11 cellular contexts compared by ENCODE assay signal in genomic region chr1:169113613-169114119, GRCh38. TPM values are rescaled to one million over a fixed set of nuclear protein-coding genes. Genes with fewer than 3 reads are reported as not detected.
DNase-seq lines count a peak whose midpoint lies in the region; ATAC-seq, FAIRE-seq and TF ChIP-seq lines count a peak whose summit lies in the region.
"Had no signal": no experiment of that assay in that cellular context is flagged by ENCODE, and none has a peak within 500 bp of the region (broad histone marks: within the 10 kb centered on the region; RNA-seq: fewer than 3 reads in every experiment).

No MANE protein-coding gene starts in this region.

- H3K36me3 Mint-ChIP-seq in astrocyte (ENCODE audit: low read depth, unreplicated experiment): peaks cover 19% of the 10 kb centered on the region
- H3K36me3 Mint-ChIP-seq in stimulated activated memory B cell treated with anti-CD40 and anti-IgM and Interleukin-4, amounts not matched to agents 10 μg/mL and 1 μg/mL and 100 μg/mL, for 72 hours: peaks cover 6% of the 10 kb centered on the region

- no peak overlapping the region for H2AFZ ChIP-seq in astrocyte (ENCODE audit: low read depth, low read length)

- ATAC-seq in HG02798 (IDR thresholded peaks at IDR 0.05; ENCODE audit: poor library complexity, unreplicated experiment): peak; percentile 50
- ATAC-seq in stimulated activated memory B cell treated with anti-CD40 and anti-IgM and Interleukin-4, amounts not matched to agents 10 μg/mL and 1 μg/mL and 100 μg/mL, for 72 hours: no peak
- ATAC-seq in HG03108 (IDR thresholded peaks at IDR 0.05; ENCODE audit: unreplicated experiment): no peak
- ATAC-seq in GM18520 (IDR thresholded peaks at IDR 0.05; ENCODE audit: unreplicated experiment): no peak
- ATAC-seq: stimulated activated effector memory CD8-positive, alpha-beta T cell treated with anti-CD3 and anti-CD28 coated beads, Interleukin-12 subunit alpha, Interleukin-12 subunit beta, amount 100 ng/mL, for 72 hours had no signal

- H3K4me1 Mint-ChIP-seq in astrocyte (ENCODE audit: low read depth, unreplicated experiment): peaks cover 73% of the 10 kb centered on the region
- peaks cover 37% of the 10 kb centered on the region for H3K4me1 Mint-ChIP-seq in stimulated activated memory B cell treated with anti-CD40 and anti-IgM and Interleukin-4, amounts not matched to agents 10 μg/mL and 1 μg/mL and 100 μg/mL, for 72 hours

- no peak for TF ChIP-seq CTCF in astrocyte (IDR thresholded peaks at IDR 0.05; ENCODE audit: insufficient read depth, low read depth, low read length)
- TF ChIP-seq CTCF in GM13976 (IDR thresholded peaks at IDR 0.05; ENCODE audit: borderline replicate concordance, control extremely low read depth, extremely low read depth, insufficient read depth, missing control alignments): no peak

- H3K27me3 ChIP-seq in astrocyte (ENCODE audit: insufficient read depth, low read length): no peaks in the 10 kb centered on the region

- peak overlapping the region; percentile 93 for H3K27ac ChIP-seq in astrocyte (ENCODE audit: low read depth, low read length)

- FAIRE-seq in astrocyte (lab: Jason Lieb, UNC): peak; percentile 59

- no peaks in the 10 kb centered on the region for H3K9me3 ChIP-seq in astrocyte (ENCODE audit: insufficient read depth, low read depth, low read length)

- H3K27ac Mint-ChIP-seq in astrocyte (ENCODE audit: unreplicated experiment): peak overlapping the region; percentile 100
- H3K27ac Mint-ChIP-seq in stimulated activated memory B cell treated with anti-CD40 and anti-IgM and Interleukin-4, amounts not matched to agents 10 μg/mL and 1 μg/mL and 100 μg/mL, for 72 hours: peak overlapping the region; percentile 8
- H3K27ac Mint-ChIP-seq: immature natural killer cell; stimulated activated effector memory CD8-positive, alpha-beta T cell treated with anti-CD3 and anti-CD28 coated beads, Interleukin-12 subunit alpha, Interleukin-12 subunit beta, amount 100 ng/mL, for 72 hours had no signal

- in situ Hi-C loops in GM13976 (cut with MboI; ENCODE audit: low sequenced_read_pairs, unreplicated experiment): loop anchor here (10.0 to 25.0 kb wide), 2 partner anchors 231 to 501 kb away; no protein-coding TSS in a partner anchor

- H3K9me3 Mint-ChIP-seq in astrocyte (ENCODE audit: unreplicated experiment): peaks cover 4% of the 10 kb centered on the region
- no peaks in the 10 kb centered on the region for H3K9me3 Mint-ChIP-seq in stimulated activated memory B cell treated with anti-CD40 and anti-IgM and Interleukin-4, amounts not matched to agents 10 μg/mL and 1 μg/mL and 100 μg/mL, for 72 hours
- H3K9me3 Mint-ChIP-seq: immature natural killer cell; stimulated activated effector memory CD8-positive, alpha-beta T cell treated with anti-CD3 and anti-CD28 coated beads, Interleukin-12 subunit alpha, Interleukin-12 subunit beta, amount 100 ng/mL, for 72 hours had no signal

- DNase-seq in astrocyte (ENCODE audit: low read depth): peak; percentile 97
- peak; percentile 61 for DNase-seq in iPS DF 19.7 (ENCODE audit: low read depth, low spot score)
- DNase-seq in GM13976 (ENCODE audit: low spot score): no peak
- no peak for DNase-seq in activated effector memory CD4-positive, alpha-beta T cell treated with Interleukin-2 at 50 U/mL for 16 hours
- DNase-seq: immature natural killer cell, NCI-H187 had no signal

- H3K4me3 Mint-ChIP-seq in astrocyte (ENCODE audit: unreplicated experiment): peak overlapping the region; percentile 74
- peak overlapping the region; percentile 9 for H3K4me3 Mint-ChIP-seq in stimulated activated memory B cell treated with anti-CD40 and anti-IgM and Interleukin-4, amounts not matched to agents 10 μg/mL and 1 μg/mL and 100 μg/mL, for 72 hours
- H3K4me3 Mint-ChIP-seq: immature natural killer cell; stimulated activated effector memory CD8-positive, alpha-beta T cell treated with anti-CD3 and anti-CD28 coated beads, Interleukin-12 subunit alpha, Interleukin-12 subunit beta, amount 100 ng/mL, for 72 hours had no signal

- no peaks in the 10 kb centered on the region for H4K20me1 ChIP-seq in astrocyte (ENCODE audit: insufficient read depth, low read length)

- no peaks in the 10 kb centered on the region for H3K27me3 Mint-ChIP-seq in astrocyte (ENCODE audit: low read depth, unreplicated experiment)
- H3K27me3 Mint-ChIP-seq in stimulated activated memory B cell treated with anti-CD40 and anti-IgM and Interleukin-4, amounts not matched to agents 10 μg/mL and 1 μg/mL and 100 μg/mL, for 72 hours: peaks cover 21% of the 10 kb centered on the region

- no peak overlapping the region for H3K4me3 ChIP-seq in astrocyte (ENCODE audit: insufficient read depth, low read depth, low read length)

- peak overlapping the region; percentile 60 for H3K9ac ChIP-seq in astrocyte (ENCODE audit: low read length)

- H3K36me3 ChIP-seq in astrocyte (ENCODE audit: insufficient read depth, low read length): peaks cover 22% of the 10 kb centered on the region

- peaks cover 66% of the 10 kb centered on the region for H3K4me1 ChIP-seq in astrocyte (ENCODE audit: insufficient read depth, low read length)

- peaks cover 67% of the 10 kb centered on the region for H3K79me2 ChIP-seq in astrocyte (ENCODE audit: insufficient read depth, low read length)

- H3K4me2 ChIP-seq in astrocyte (ENCODE audit: low read length): peak overlapping the region; percentile 68

RNA-seq across cellular contexts. Expression of gene ATP1B1, which starts 7.2 kb away (rescaled TPM):
- total RNA-seq in astrocyte: 56.5 and 58.3 TPM in 2 replicates

Comparison
In these comparisons a context has a peak if more than half of its experiments do, and no peak if none do; other contexts are left out.
1. DNase-seq: peak in astrocyte (single experiment) and iPS DF 19.7 (single experiment); none in GM13976 (single experiment) and activated effector memory CD4-positive, alpha-beta T cell treated with Interleukin-2 at 50 U/mL for 16 hours (single experiment).